In the genomic region with DNA sequence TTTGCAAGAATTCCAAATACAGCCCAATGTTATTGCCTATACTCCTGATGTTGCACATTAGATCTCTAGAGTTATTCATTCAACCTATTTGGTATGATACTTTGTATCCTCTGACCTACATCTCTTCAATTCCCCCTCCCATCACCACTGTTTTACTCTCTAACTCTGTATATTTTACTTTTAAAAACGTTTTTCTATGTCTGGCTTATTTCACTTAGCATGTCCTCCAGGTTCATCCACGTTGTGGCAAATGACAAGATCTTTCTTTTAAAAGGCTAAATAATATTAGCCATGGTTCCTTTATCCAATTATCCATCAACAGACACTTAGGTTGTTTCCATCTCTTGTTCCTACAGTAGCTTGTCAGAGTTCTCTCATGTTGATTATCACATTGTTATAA, we compare ENCODE assay signal across 28 cellular contexts.
"Had no signal": no experiment of that assay in that cellular context is flagged by ENCODE, and none has a peak within 500 bp of the region (broad histone marks: within the 10 kb centered on the region; RNA-seq: fewer than 3 reads in every experiment).

No MANE protein-coding gene starts in this region.

- ATAC-seq: stimulated activated effector memory CD8-positive, alpha-beta T cell treated with anti-CD3 and anti-CD28 coated beads, Interleukin-12 subunit alpha, Interleukin-12 subunit beta, amount 100 ng/mL, for 72 hours; stimulated activated memory B cell treated with anti-CD40 and anti-IgM and Interleukin-4, amounts not matched to agents 10 μg/mL and 1 μg/mL and 100 μg/mL, for 72 hours; stimulated activated naive B cell treated with anti-CD40 and anti-IgM and Interleukin-4, amounts not matched to agents 10 μg/mL and 1 μg/mL and 100 μg/mL, for 72 hours; stimulated activated naive CD8-positive, alpha-beta T cell treated with anti-CD3 and anti-CD28 coated beads, Interleukin-15, amount 100 ng/mL, for 72 hours; stimulated activated naive CD8-positive, alpha-beta T cell treated with anti-CD3 and anti-CD28 coated beads, Interleukin-15, Interleukin-2, amounts not matched to agents 100 U/mL and 50 U/mL, for 24 hours had no signal

- H3K9me3 Mint-ChIP-seq: stimulated activated memory B cell treated with anti-CD40 and anti-IgM and Interleukin-4, amounts not matched to agents 10 μg/mL and 1 μg/mL and 100 μg/mL, for 72 hours; stimulated activated naive CD8-positive, alpha-beta T cell treated with anti-CD3 and anti-CD28 coated beads, Interleukin-15, amount 100 ng/mL, for 72 hours; stimulated activated naive CD8-positive, alpha-beta T cell treated with anti-CD3 and anti-CD28 coated beads, Interleukin-15, Interleukin-2, amounts not matched to agents 100 ng/mL and 50 ng/mL, for 24 hours had no signal

- H3K4me1 Mint-ChIP-seq: stimulated activated effector memory CD8-positive, alpha-beta T cell treated with anti-CD3 and anti-CD28 coated beads, Interleukin-12 subunit alpha, Interleukin-12 subunit beta, amount 100 ng/mL, for 72 hours; stimulated activated memory B cell treated with anti-CD40 and anti-IgM and Interleukin-4, amounts not matched to agents 10 μg/mL and 1 μg/mL and 100 μg/mL, for 72 hours; stimulated activated naive B cell treated with anti-CD40 and anti-IgM and Interleukin-4, amounts not matched to agents 10 μg/mL and 1 μg/mL and 100 μg/mL, for 72 hours; stimulated activated naive CD8-positive, alpha-beta T cell treated with anti-CD3 and anti-CD28 coated beads, Interleukin-15, amount 100 ng/mL, for 72 hours had no signal

- H3K4me3 ChIP-seq: stomach, suprapubic skin, testis, thoracic aorta, thyroid gland, tibial artery, tibial nerve, transverse colon, upper lobe of left lung, upper lobe of right lung, uterus, vagina had no signal

- H3K27ac ChIP-seq: stomach, suprapubic skin, testis, thoracic aorta, thyroid gland, tibial artery, tibial nerve, transverse colon, upper lobe of left lung, upper lobe of right lung, uterus, vagina had no signal

- H3K4me3 Mint-ChIP-seq: stimulated activated effector memory CD8-positive, alpha-beta T cell treated with anti-CD3 and anti-CD28 coated beads, Interleukin-12 subunit alpha, Interleukin-12 subunit beta, amount 100 ng/mL, for 72 hours; stimulated activated memory B cell treated with anti-CD40 and anti-IgM and Interleukin-4, amounts not matched to agents 10 μg/mL and 1 μg/mL and 100 μg/mL, for 72 hours; stimulated activated naive B cell treated with anti-CD40 and anti-IgM and Interleukin-4, amounts not matched to agents 10 μg/mL and 1 μg/mL and 100 μg/mL, for 72 hours; stimulated activated naive CD8-positive, alpha-beta T cell treated with anti-CD3 and anti-CD28 coated beads, Interleukin-15, amount 100 ng/mL, for 72 hours; stimulated activated naive CD8-positive, alpha-beta T cell treated with anti-CD3 and anti-CD28 coated beads, Interleukin-15, Interleukin-2, amounts not matched to agents 100 ng/mL and 50 ng/mL, for 24 hours; type B pancreatic cell had no signal

- DNase-seq: stimulated activated CD4-positive, alpha-beta T cell treated with anti-CD3 and anti-CD28 coated beads, Interleukin-2, amount 100 ng/mL, for 48 hours; stimulated activated CD4-positive, alpha-beta T cell treated with anti-CD3 and anti-CD28 coated beads, Interleukin-4, amount 100 ng/mL, for 1 hour; stimulated activated CD4-positive, alpha-beta T cell treated with anti-CD3 and anti-CD28 coated beads, Interleukin-4, amount 100 ng/mL, for 24 hours; stimulated activated CD4-positive, alpha-beta T cell treated with anti-CD3 and anti-CD28 coated beads, Interleukin-4, amount 100 ng/mL, for 4 hours; stimulated activated CD8-positive, alpha-beta memory T cell treated with anti-CD3 and anti-CD28 coated beads, Interleukin-4, amount 100 ng/mL, for 48 hours; stimulated activated naive B cell treated with anti-CD40 and anti-IgM and Interleukin-4, amounts not matched to agents 10 μg/mL and 1 μg/mL and 100 μg/mL, for 72 hours; stimulated activated naive CD4-positive, alpha-beta T cell; stimulated activated naive CD4-positive, alpha-beta T cell treated with Interleukin-2 at 50 U/mL for 16 hours; stimulated activated naive CD8-positive, alpha-beta T cell treated with anti-CD3 and anti-CD28 coated beads, Interleukin-15, amount 100 ng/mL, for 72 hours; stimulated activated naive CD8-positive, alpha-beta T cell treated with anti-CD3 and anti-CD28 coated beads, Interleukin-15, Interleukin-2, amounts not matched to agents 100 U/mL and 50 U/mL, for 24 hours; stomach; substantia nigra; testis; trophoblast cell; upper lobe of right lung; uterus had no signal

- H3K27me3 Mint-ChIP-seq: stimulated activated memory B cell treated with anti-CD40 and anti-IgM and Interleukin-4, amounts not matched to agents 10 μg/mL and 1 μg/mL and 100 μg/mL, for 72 hours; stimulated activated naive B cell treated with anti-CD40 and anti-IgM and Interleukin-4, amounts not matched to agents 10 μg/mL and 1 μg/mL and 100 μg/mL, for 72 hours; stimulated activated naive CD8-positive, alpha-beta T cell treated with anti-CD3 and anti-CD28 coated beads, Interleukin-15, amount 100 ng/mL, for 72 hours; stimulated activated naive CD8-positive, alpha-beta T cell treated with anti-CD3 and anti-CD28 coated beads, Interleukin-15, Interleukin-2, amounts not matched to agents 100 ng/mL and 50 ng/mL, for 24 hours; type B pancreatic cell had no signal

- H3K36me3 ChIP-seq: stomach, suprapubic skin, thoracic aorta, thyroid gland, tibial artery, tibial nerve, transverse colon, upper lobe of left lung, upper lobe of right lung, uterus, vagina had no signal

- H3K9me3 ChIP-seq: stomach, suprapubic skin, testis, thoracic aorta, thyroid gland, tibial artery, tibial nerve, transverse colon, upper lobe of left lung, upper lobe of right lung, uterus, vagina had no signal

- H3K36me3 Mint-ChIP-seq: stimulated activated effector memory CD8-positive, alpha-beta T cell treated with anti-CD3 and anti-CD28 coated beads, Interleukin-12 subunit alpha, Interleukin-12 subunit beta, amount 100 ng/mL, for 72 hours; stimulated activated memory B cell treated with anti-CD40 and anti-IgM and Interleukin-4, amounts not matched to agents 10 μg/mL and 1 μg/mL and 100 μg/mL, for 72 hours; stimulated activated naive B cell treated with anti-CD40 and anti-IgM and Interleukin-4, amounts not matched to agents 10 μg/mL and 1 μg/mL and 100 μg/mL, for 72 hours; type B pancreatic cell had no signal

- H3K4me1 ChIP-seq: stomach, testis, thyroid gland, tibial artery, transverse colon, upper lobe of left lung, uterus, vagina had no signal

- H3K27ac Mint-ChIP-seq: stimulated activated effector memory CD8-positive, alpha-beta T cell treated with anti-CD3 and anti-CD28 coated beads, Interleukin-12 subunit alpha, Interleukin-12 subunit beta, amount 100 ng/mL, for 72 hours; stimulated activated memory B cell treated with anti-CD40 and anti-IgM and Interleukin-4, amounts not matched to agents 10 μg/mL and 1 μg/mL and 100 μg/mL, for 72 hours; stimulated activated naive B cell treated with anti-CD40 and anti-IgM and Interleukin-4, amounts not matched to agents 10 μg/mL and 1 μg/mL and 100 μg/mL, for 72 hours; stimulated activated naive CD8-positive, alpha-beta T cell treated with anti-CD3 and anti-CD28 coated beads, Interleukin-15, amount 100 ng/mL, for 72 hours; stimulated activated naive CD8-positive, alpha-beta T cell treated with anti-CD3 and anti-CD28 coated beads, Interleukin-15, Interleukin-2, amounts not matched to agents 100 ng/mL and 50 ng/mL, for 24 hours; type B pancreatic cell had no signal

- H3K27me3 ChIP-seq: stomach, suprapubic skin, testis, thyroid gland, tibial artery, tibial nerve, transverse colon, upper lobe of left lung, upper lobe of right lung, uterus, vagina had no signal
